In genomic region chr12:110001596-110001995, GRCh38 we compare ENCODE assay signal across 11 cellular contexts. TPM values are rescaled to one million over a fixed set of nuclear protein-coding genes. Genes with fewer than 3 reads are reported as not detected.
A peak's percentile ranks its signal among the peaks of the same experiment; 100 is the strongest.
DNase-seq lines count a peak whose midpoint lies in the region; ATAC-seq, FAIRE-seq and TF ChIP-seq lines count a peak whose summit lies in the region.
"Had no signal": no experiment of that assay in that cellular context is flagged by ENCODE, and none has a peak within 500 bp of the region (broad histone marks: within the 10 kb centered on the region; RNA-seq: fewer than 3 reads in every experiment).

No MANE protein-coding gene starts in this region.

- H3K4me3 ChIP-seq in HepG2 (replicated peaks in 1 of 3; ENCODE audit: insufficient read depth in 1 of 3, low read depth in 2 of 3, low read length in 3 of 3), result no peak overlapping the region
- no peak overlapping the region for H3K4me3 ChIP-seq in right lobe of liver
- no peak overlapping the region for H3K4me3 ChIP-seq in lower leg skin (ENCODE audit: low read depth, poor library complexity, severe bottlenecking)

- FAIRE-seq in HepG2 (lab: Jason Lieb, UNC), result no peak

- TF ChIP-seq POLR2A in HepG2 (IDR thresholded peaks at IDR 0.05; ENCODE audit: insufficient read depth in 1 of 2, low read depth in 2 of 2, low read length in 2 of 2), result no peak
- no peak for TF ChIP-seq POLR2A in right lobe of liver (IDR thresholded peaks at IDR 0.05)
- no peak for TF ChIP-seq POLR2A in lower leg skin (IDR thresholded peaks at IDR 0.05)

- intact Hi-C loops in HepG2 (cut with micrococcal nuclease; ENCODE audit: unreplicated experiment), result no loop called here
- intact Hi-C loops in right lobe of liver (cut with DNase I), result no loop called here
- intact Hi-C loops in lower leg skin (cut with DNase I; ENCODE audit: low total_unique reads), result no loop called here

- CTCF ChIA-PET in HepG2 (lab: Yijun Ruan, JAX; ENCODE audit: low intra/inter-chr PET ratio, low total read pairs), result no interaction called here

- WGBS in HepG2 (ENCODE audit: low lambda C conversion rate), result 96% methylated on average over 4 of the region's 4 CpGs
- 88% methylated on average over 4 of the region's 4 CpGs for WGBS in right lobe of liver (ENCODE audit: insufficient coverage, low coverage, low lambda C conversion rate, missing lambda C conversion rate)
- 58 to 60% methylated on average over 4 of the region's 4 CpGs for WGBS in lower leg skin, 2 donors

- H3K4me1 Mint-ChIP-seq in T-helper 17 cell, result peaks cover 49% of the 10 kb centered on the region

- no peaks in the 10 kb centered on the region for H3K27me3 Mint-ChIP-seq in T-helper 17 cell

- H3K27ac Mint-ChIP-seq in T-helper 17 cell, result peak overlapping the region; percentile 97

- DNase-seq in HepG2 (ENCODE audit: low spot score) (no peak), right lobe of liver (no peak), T-helper 17 cell (no peak), glomerular visceral epithelial cell (ENCODE audit: extremely low spot score) (peak; percentile 25), NCI-H187 treated with DMSO at 0.1 percent for 48 hours (lab: John Stamatoyannopoulos, UW) (no peak), cerebellar cortex (ENCODE audit: low spot score) (no peak), lower leg skin (ENCODE audit: low spot score in 2 of 2) (no peak)
- DNase-seq: activated CD4-positive, alpha-beta T cell treated with anti-CD3 and anti-CD28 coated beads for 48 hours; Caco-2; KG1 had no signal

- POLR2A ChIA-PET in HepG2 (lab: Yijun Ruan, JAX), result no interaction called here

- H3K9ac ChIP-seq in HepG2 (ENCODE audit: insufficient read depth, low read depth, low read length), result no peak overlapping the region

- H3K9me3 ChIP-seq in HepG2 (ENCODE audit: low read length) (no peaks in the 10 kb centered on the region), right lobe of liver (no peaks in the 10 kb centered on the region), T-helper 17 cell (ENCODE audit: control insufficient read depth, low read length, poor library complexity, severe bottlenecking) (no peaks in the 10 kb centered on the region)
- H3K9me3 ChIP-seq: Caco-2 had no signal

- TF ChIP-seq EP300 in HepG2 (IDR thresholded peaks at IDR 0.05; ENCODE audit: low read depth in 2 of 2, low read length in 2 of 2) (no peak), HepG2 (CRISPR knock-in tag; IDR thresholded peaks at IDR 0.05; ENCODE audit: borderline replicate concordance) (no peak)

- H4K20me1 ChIP-seq in HepG2 (ENCODE audit: insufficient read depth, low read length), result no peaks in the 10 kb centered on the region

- 0 out of 2 replicates have a peak overlapping the region, but pooled peaks have one; percentile 9 for H3K4me2 ChIP-seq in HepG2 (ENCODE audit: low read depth, low read length)

- H3K27me3 ChIP-seq in HepG2 (ENCODE audit: control insufficient read depth in 1 of 2, insufficient read depth in 2 of 2, low read length in 2 of 2) (no peaks in the 10 kb centered on the region), right lobe of liver (no peaks in the 10 kb centered on the region)

- H3K36me3 Mint-ChIP-seq in T-helper 17 cell (ENCODE audit: low read depth), result peaks cover 6% of the 10 kb centered on the region

- peak overlapping the region; percentile 99 for H3K4me3 Mint-ChIP-seq in T-helper 17 cell

- H2AFZ ChIP-seq in HepG2 (ENCODE audit: low read length), result no peak overlapping the region

- H3K36me3 ChIP-seq in HepG2 (replicated peaks in 1 of 2; ENCODE audit: control insufficient read depth in 1 of 2, insufficient read depth in 2 of 2, low read length in 2 of 2) (no peaks in the 10 kb centered on the region; a peak in 1 of 5 replicates), right lobe of liver (no peaks in the 10 kb centered on the region)

- TF ChIP-seq CTCF in HepG2 (CRISPR knock-in tag; IDR thresholded peaks at IDR 0.05), result no peak
- TF ChIP-seq CTCF in right lobe of liver (IDR thresholded peaks at IDR 0.05), result no peak
- TF ChIP-seq CTCF in lower leg skin (IDR thresholded peaks at IDR 0.05), result no peak

- BruUV-seq in HepG2 (replicated peaks; lab: Mats Ljungman, UMichigan), result no TSS peak

- H3K27ac ChIP-seq in HepG2 (ENCODE audit: extremely low read length, insufficient read depth, low read length), result no peak overlapping the region
- H3K27ac ChIP-seq in right lobe of liver, result no peak overlapping the region

- H3K4me1 ChIP-seq in HepG2 (ENCODE audit: insufficient read depth, low read length) (peaks cover 42% of the 10 kb centered on the region), right lobe of liver (peaks cover 0 to 5% (median 0%) of the 10 kb centered on the region in 4 donors)

- in situ Hi-C loops in HepG2 (cut with HindIII; ENCODE audit: extremely low pct_ligation_motif_present, low pct_unique_long_range_greater_than_20kb), result no loop called here

- H3K79me2 ChIP-seq in HepG2 (ENCODE audit: insufficient read depth, low read length), result peaks cover 16% of the 10 kb centered on the region

- ATAC-seq in HepG2, result no peak
- ATAC-seq in right lobe of liver, result no peak
- ATAC-seq in T-helper 17 cell, result no peak
- no peak for ATAC-seq in HG03520 (IDR thresholded peaks at IDR 0.05; ENCODE audit: unreplicated experiment)

- TF ChIP-seq RAD21 in HepG2 (CRISPR knock-in tag; IDR thresholded peaks at IDR 0.05), result no peak

RNA-seq across cellular contexts. Expression of gene ANKRD13A, which starts 2.4 kb away (rescaled TPM):
- total RNA-seq in HepG2 (2016; rRNA removed; fragmentation: Illumina TruSeq; extraction: Trizol) (34.1 and 40.7 TPM in 2 replicates), right lobe of liver (10 to 100 TPM; 14.4 to 33.7 (median 24.6) TPM), T-helper 17 cell (10 to 100 TPM; 78.8 to 87.5 TPM), lower leg skin (100 to 1,000 TPM in 3 of 4 donors, 10 to 100 TPM in 1; 97.7 to 184 (median 143) TPM)
- 19.2 and 22.0 TPM in 2 replicates for total RNA-seq in HepG2 (2016; cell fraction: cytosol; rRNA removed; fragmentation: Illumina TruSeq; extraction: Trizol; ENCODE audit: low read depth)
- total RNA-seq in HepG2 (2016; cell fraction: insoluble cytoplasmic fraction; rRNA removed; fragmentation: Illumina TruSeq; extraction: Trizol), result 35.8 and 44.1 TPM in 2 replicates
- total RNA-seq in HepG2 (2016; cell fraction: membrane; rRNA removed; fragmentation: Illumina TruSeq; extraction: Trizol), result 36.6 and 37.4 TPM in 2 replicates
- 27.2 and 29.0 TPM in 2 replicates for total RNA-seq in HepG2 (2016; cell fraction: nucleus; rRNA removed; fragmentation: Illumina TruSeq; extraction: Trizol)
- polyA plus RNA-seq in HepG2 (2011; rRNA removed), result 41.6 and 51.0 TPM in 2 replicates
- 36.8 and 47.0 TPM in 2 replicates for polyA plus RNA-seq in HepG2 (2011; cell fraction: cytosol; rRNA removed)
- 90.0 and 92.3 TPM in 2 replicates for polyA plus RNA-seq in HepG2 (2011; cell fraction: nucleus; rRNA removed)
- polyA plus RNA-seq in HepG2 (2012), result 36.3 and 37.0 TPM in 2 replicates
- 6.9 and 7.4 TPM in 2 replicates for polyA plus RNA-seq in HepG2 (2016; cell fraction: cytosol; fragmentation: Illumina TruSeq; extraction: Trizol; ENCODE audit: low read depth)
- 32.2 and 35.3 TPM in 2 replicates for polyA plus RNA-seq in HepG2 (2016; cell fraction: insoluble cytoplasmic fraction; fragmentation: Illumina TruSeq; extraction: Trizol; ENCODE audit: low read depth)
- polyA plus RNA-seq in HepG2 (2016; cell fraction: membrane; fragmentation: Illumina TruSeq; extraction: Trizol; ENCODE audit: low read depth), result 19.0 and 20.8 TPM in 2 replicates
- polyA plus RNA-seq in HepG2 (2016; cell fraction: nucleus; fragmentation: Illumina TruSeq; extraction: Trizol; ENCODE audit: insufficient read depth, low read depth), result 53.7 and 57.1 TPM in 2 replicates
- 40.3 and 72.5 TPM in 2 replicates for polyA minus RNA-seq in HepG2 (2011; rRNA and poly(A)+ RNA removed; ENCODE audit: low replicate concordance)
- polyA minus RNA-seq in HepG2 (2011; cell fraction: cytosol; rRNA and poly(A)+ RNA removed), result 27.5 and 31.2 TPM in 2 replicates
- polyA minus RNA-seq in HepG2 (2011; cell fraction: nucleus; rRNA and poly(A)+ RNA removed), result 41.3 and 58.9 TPM in 2 replicates

RNA-seq across cellular contexts. Expression of gene GIT2, which starts 5.4 kb away (rescaled TPM):
- total RNA-seq in HepG2 (2016; rRNA removed; fragmentation: Illumina TruSeq; extraction: Trizol) (15.2 and 18.4 TPM in 2 replicates), right lobe of liver (10 to 100 TPM; 13.3 to 24.8 (median 16.8) TPM), T-helper 17 cell (10 to 100 TPM; 84.9 to 95.9 TPM), lower leg skin (10 to 100 TPM; 25.2 to 31.8 (median 28.5) TPM)
- 6.4 and 7.3 TPM in 2 replicates for total RNA-seq in HepG2 (2016; cell fraction: cytosol; rRNA removed; fragmentation: Illumina TruSeq; extraction: Trizol; ENCODE audit: low read depth)
- 14.1 and 17.8 TPM in 2 replicates for total RNA-seq in HepG2 (2016; cell fraction: insoluble cytoplasmic fraction; rRNA removed; fragmentation: Illumina TruSeq; extraction: Trizol)
- total RNA-seq in HepG2 (2016; cell fraction: membrane; rRNA removed; fragmentation: Illumina TruSeq; extraction: Trizol), result 9.0 and 9.5 TPM in 2 replicates
- total RNA-seq in HepG2 (2016; cell fraction: nucleus; rRNA removed; fragmentation: Illumina TruSeq; extraction: Trizol), result 31.9 and 34.5 TPM in 2 replicates
- polyA plus RNA-seq in HepG2 (2011; rRNA removed), result 18.7 and 19.8 TPM in 2 replicates
- polyA plus RNA-seq in HepG2 (2011; cell fraction: cytosol; rRNA removed), result 9.5 and 12.3 TPM in 2 replicates
- polyA plus RNA-seq in HepG2 (2011; cell fraction: nucleus; rRNA removed), result 50.5 and 56.5 TPM in 2 replicates
- polyA plus RNA-seq in HepG2 (2012), result 14.5 and 15.2 TPM in 2 replicates
- 0.65 and 0.83 TPM in 2 replicates for polyA plus RNA-seq in HepG2 (2016; cell fraction: cytosol; fragmentation: Illumina TruSeq; extraction: Trizol; ENCODE audit: low read depth)
- polyA plus RNA-seq in HepG2 (2016; cell fraction: insoluble cytoplasmic fraction; fragmentation: Illumina TruSeq; extraction: Trizol; ENCODE audit: low read depth), result 11.7 and 12.8 TPM in 2 replicates
- 2.2 and 2.5 TPM in 2 replicates for polyA plus RNA-seq in HepG2 (2016; cell fraction: membrane; fragmentation: Illumina TruSeq; extraction: Trizol; ENCODE audit: low read depth)
- polyA plus RNA-seq in HepG2 (2016; cell fraction: nucleus; fragmentation: Illumina TruSeq; extraction: Trizol; ENCODE audit: insufficient read depth, low read depth), result 59.1 and 66.0 TPM in 2 replicates
- 26.7 and 35.9 TPM in 2 replicates for polyA minus RNA-seq in HepG2 (2011; rRNA and poly(A)+ RNA removed; ENCODE audit: low replicate concordance)
- polyA minus RNA-seq in HepG2 (2011; cell fraction: cytosol; rRNA and poly(A)+ RNA removed), result 11.9 and 13.6 TPM in 2 replicates
- polyA minus RNA-seq in HepG2 (2011; cell fraction: nucleus; rRNA and poly(A)+ RNA removed), result 90.6 and 102 TPM in 2 replicates

RNA-seq across cellular contexts. Expression of gene C12orf76, which starts 46.7 kb away (rescaled TPM):
- total RNA-seq in HepG2 (2016; rRNA removed; fragmentation: Illumina TruSeq; extraction: Trizol) (15.8 and 16.9 TPM in 2 replicates), right lobe of liver (10 to 100 TPM in 1 of 6 experiments, 1 to 10 TPM in 5; 3.0 to 10.1 (median 6.4) TPM), T-helper 17 cell (10 to 100 TPM; 12.7 to 20.2 TPM), lower leg skin (1 to 10 TPM; 4.2 to 10.0 (median 8.8) TPM)
- total RNA-seq in HepG2 (2016; cell fraction: cytosol; rRNA removed; fragmentation: Illumina TruSeq; extraction: Trizol; ENCODE audit: low read depth), result 6.8 and 8.8 TPM in 2 replicates
- 13.7 and 15.4 TPM in 2 replicates for total RNA-seq in HepG2 (2016; cell fraction: insoluble cytoplasmic fraction; rRNA removed; fragmentation: Illumina TruSeq; extraction: Trizol)
- total RNA-seq in HepG2 (2016; cell fraction: membrane; rRNA removed; fragmentation: Illumina TruSeq; extraction: Trizol), result 17.6 and 19.4 TPM in 2 replicates
- total RNA-seq in HepG2 (2016; cell fraction: nucleus; rRNA removed; fragmentation: Illumina TruSeq; extraction: Trizol), result 13.3 and 15.3 TPM in 2 replicates
- polyA plus RNA-seq in HepG2 (2011; rRNA removed), result 38.4 and 40.6 TPM in 2 replicates
- polyA plus RNA-seq in HepG2 (2011; cell fraction: cytosol; rRNA removed), result 34.5 and 40.6 TPM in 2 replicates
- 18.0 and 31.2 TPM in 2 replicates for polyA plus RNA-seq in HepG2 (2011; cell fraction: nucleus; rRNA removed)
- 33.1 and 35.3 TPM in 2 replicates for polyA plus RNA-seq in HepG2 (2012)
- polyA plus RNA-seq in HepG2 (2016; cell fraction: cytosol; fragmentation: Illumina TruSeq; extraction: Trizol; ENCODE audit: low read depth), result 9.1 and 11.1 TPM in 2 replicates
- 14.2 and 15.0 TPM in 2 replicates for polyA plus RNA-seq in HepG2 (2016; cell fraction: insoluble cytoplasmic fraction; fragmentation: Illumina TruSeq; extraction: Trizol; ENCODE audit: low read depth)
- 15.2 and 16.5 TPM in 2 replicates for polyA plus RNA-seq in HepG2 (2016; cell fraction: membrane; fragmentation: Illumina TruSeq; extraction: Trizol; ENCODE audit: low read depth)
- polyA plus RNA-seq in HepG2 (2016; cell fraction: nucleus; fragmentation: Illumina TruSeq; extraction: Trizol; ENCODE audit: insufficient read depth, low read depth), result 31.0 and 32.0 TPM in 2 replicates
- 7.5 and 15.0 TPM in 2 replicates for polyA minus RNA-seq in HepG2 (2011; rRNA and poly(A)+ RNA removed; ENCODE audit: low replicate concordance)
- 17.7 and 19.8 TPM in 2 replicates for polyA minus RNA-seq in HepG2 (2011; cell fraction: cytosol; rRNA and poly(A)+ RNA removed)
- polyA minus RNA-seq in HepG2 (2011; cell fraction: nucleus; rRNA and poly(A)+ RNA removed), result 12.7 and 15.9 TPM in 2 replicates
